9 cellular contexts compared by ENCODE assay signal in genomic region chr13:40490086-40490723, GRCh38.
DNase-seq lines count a peak whose midpoint lies in the region; ATAC-seq and TF ChIP-seq lines count a peak whose summit lies in the region.
"Had no signal": no experiment of that assay in that cellular context is flagged by ENCODE, and none has a peak within 500 bp of the region (broad histone marks: within the 10 kb centered on the region; RNA-seq: fewer than 3 reads in every experiment).

No MANE protein-coding gene starts in this region.

- no peak for TF ChIP-seq CTCF in coronary artery (IDR thresholded peaks at IDR 0.05)

- H3K27me3 Mint-ChIP-seq in activated T-cell treated with anti-CD3 and anti-CD28 coated beads, Interleukin-2, amount 50 U/mL, for 24 hours, result no peaks in the 10 kb centered on the region
- no peaks in the 10 kb centered on the region for H3K27me3 Mint-ChIP-seq in activated CD4-positive, alpha-beta T cell treated with anti-CD3 and anti-CD28 coated beads for 36 hours
- H3K27me3 Mint-ChIP-seq in stimulated activated naive CD8-positive, alpha-beta T cell treated with anti-CD3 and anti-CD28 coated beads, Interleukin-15, amount 100 ng/mL, for 72 hours, result no peaks in the 10 kb centered on the region

- H3K36me3 Mint-ChIP-seq in activated T-cell treated with anti-CD3 and anti-CD28 coated beads, Interleukin-2, amount 50 U/mL, for 24 hours (ENCODE audit: low read depth), result no peaks in the 10 kb centered on the region
- H3K36me3 Mint-ChIP-seq in activated CD4-positive, alpha-beta T cell treated with anti-CD3 and anti-CD28 coated beads for 36 hours (ENCODE audit: low read depth), result peaks cover 2% of the 10 kb centered on the region

- peaks cover 86% of the 10 kb centered on the region for H3K4me1 Mint-ChIP-seq in activated T-cell treated with anti-CD3 and anti-CD28 coated beads, Interleukin-2, amount 50 U/mL, for 24 hours (ENCODE audit: low read depth)
- H3K4me1 Mint-ChIP-seq in activated CD4-positive, alpha-beta T cell treated with anti-CD3 and anti-CD28 coated beads for 36 hours, result peaks cover 84% of the 10 kb centered on the region
- peaks cover 89% of the 10 kb centered on the region for H3K4me1 Mint-ChIP-seq in stimulated activated naive CD8-positive, alpha-beta T cell treated with anti-CD3 and anti-CD28 coated beads, Interleukin-15, amount 100 ng/mL, for 72 hours

- peak overlapping the region; percentile 81 for H3K27ac Mint-ChIP-seq in activated T-cell treated with anti-CD3 and anti-CD28 coated beads, Interleukin-2, amount 50 U/mL, for 24 hours
- H3K27ac Mint-ChIP-seq in activated CD4-positive, alpha-beta T cell treated with anti-CD3 and anti-CD28 coated beads for 36 hours, result peak overlapping the region; percentile 66
- H3K27ac Mint-ChIP-seq in stimulated activated naive CD8-positive, alpha-beta T cell treated with anti-CD3 and anti-CD28 coated beads, Interleukin-15, amount 100 ng/mL, for 72 hours, result peak overlapping the region; percentile 44 to 82

- POLR2A ChIA-PET in activated CD4-positive, alpha-beta T cell treated with anti-CD3 and anti-CD28 coated beads for 36 hours (lab: Charles Lee), result interaction anchor here (0.9 kb wide), 1 partner anchor 53 kb away, joined by 5 read pairs; no protein-coding TSS in a partner anchor

- peak overlapping the region; percentile 30 for H3K4me3 Mint-ChIP-seq in activated T-cell treated with anti-CD3 and anti-CD28 coated beads, Interleukin-2, amount 50 U/mL, for 24 hours
- peak overlapping the region; percentile 22 for H3K4me3 Mint-ChIP-seq in activated CD4-positive, alpha-beta T cell treated with anti-CD3 and anti-CD28 coated beads for 36 hours
- peak overlapping the region; percentile 61 to 62 for H3K4me3 Mint-ChIP-seq in stimulated activated naive CD8-positive, alpha-beta T cell treated with anti-CD3 and anti-CD28 coated beads, Interleukin-15, amount 100 ng/mL, for 72 hours

- no peak for DNase-seq in activated T-cell treated with anti-CD3 and anti-CD28 coated beads, Interleukin-2, amount 50 U/mL, for 24 hours
- no peak for DNase-seq in activated T-cell treated with anti-CD3 and anti-CD28 coated beads, Interleukin-2, amount 50 U/mL, for 1 hour
- DNase-seq in activated CD4-positive, alpha-beta T cell treated with anti-CD3 and anti-CD28 coated beads for 36 hours, result peak; percentile 71
- DNase-seq in coronary artery (ENCODE audit: low spot score) (peak; percentile 70), DMS53 (lab: John Stamatoyannopoulos, UW) (no peak)
- DNase-seq in stimulated activated naive CD8-positive, alpha-beta T cell treated with anti-CD3 and anti-CD28 coated beads, Interleukin-15, amount 100 ng/mL, for 72 hours, result peak in 1 of 2 donors; percentile 49
- DNase-seq: NCI-H1048 had no signal

- no peaks in the 10 kb centered on the region for H3K9me3 Mint-ChIP-seq in activated T-cell treated with anti-CD3 and anti-CD28 coated beads, Interleukin-2, amount 50 U/mL, for 24 hours
- H3K9me3 Mint-ChIP-seq in activated CD4-positive, alpha-beta T cell treated with anti-CD3 and anti-CD28 coated beads for 36 hours (ENCODE audit: low read depth), result no peaks in the 10 kb centered on the region
- no peaks in the 10 kb centered on the region for H3K9me3 Mint-ChIP-seq in stimulated activated naive CD8-positive, alpha-beta T cell treated with anti-CD3 and anti-CD28 coated beads, Interleukin-15, amount 100 ng/mL, for 72 hours

- ATAC-seq in activated CD4-positive, alpha-beta T cell treated with anti-CD3 and anti-CD28 coated beads for 36 hours, result no peak
- ATAC-seq in stimulated activated naive CD8-positive, alpha-beta T cell treated with anti-CD3 and anti-CD28 coated beads, Interleukin-15, amount 100 ng/mL, for 72 hours, result no peak
- ATAC-seq in GM19455 (IDR thresholded peaks at IDR 0.05; ENCODE audit: unreplicated experiment), result no peak
- ATAC-seq in GM18519 (IDR thresholded peaks at IDR 0.05; ENCODE audit: low FRiP score, unreplicated experiment), result no peak

- no peak overlapping the region for H3K4me3 ChIP-seq in coronary artery

- CTCF ChIA-PET in activated CD4-positive, alpha-beta T cell treated with anti-CD3 and anti-CD28 coated beads for 36 hours (lab: Charles Lee), result interaction anchor here (1.1 to 1.6 kb wide), 3 partner anchors 18 to 548 kb away, joined by 3 to 4 read pairs (median 3); no protein-coding TSS in a partner anchor

- intact Hi-C loops in activated CD4-positive, alpha-beta T cell treated with anti-CD3 and anti-CD28 coated beads for 36 hours (cut with DNase I, micrococcal nuclease), result no loop called here

- no peak overlapping the region for H3K27ac ChIP-seq in coronary artery

Comparison
In these comparisons a context has a peak if more than half of its experiments do, and no peak if none do; other contexts are left out.
1. DNase-seq: peak in activated CD4-positive, alpha-beta T cell treated with anti-CD3 and anti-CD28 coated beads for 36 hours (single experiment) and coronary artery (single experiment); none in activated T-cell treated with anti-CD3 and anti-CD28 coated beads, Interleukin-2, amount 50 U/mL, for 24 hours (single experiment), activated T-cell treated with anti-CD3 and anti-CD28 coated beads, Interleukin-2, amount 50 U/mL, for 1 hour (single experiment) and DMS53 (single experiment).
2. Peak in every context shown above with its lines, with median percentiles within 50 percentile points of each other: H3K27ac Mint-ChIP-seq and H3K4me3 Mint-ChIP-seq.